9 cellular contexts compared by ENCODE assay signal in the genomic region with DNA sequence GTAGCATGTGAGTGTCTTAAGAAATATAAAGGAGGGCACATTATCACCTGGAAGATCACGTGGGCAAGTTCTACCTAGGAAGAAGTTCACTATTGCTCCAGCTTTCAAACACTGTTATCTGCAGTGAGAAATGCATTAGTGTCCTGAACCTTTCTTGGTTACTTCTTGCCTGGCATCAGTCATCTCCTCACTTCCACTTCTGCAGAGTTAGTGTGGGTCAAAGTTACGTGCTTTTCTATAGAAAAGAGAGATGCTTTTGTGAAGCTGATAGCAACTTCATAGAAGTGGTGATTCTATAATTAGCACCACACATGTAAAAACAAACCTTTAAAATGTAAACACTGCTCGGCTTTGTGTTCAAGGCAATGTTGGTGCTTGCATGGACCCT. TPM values are rescaled to one million over a fixed set of nuclear protein-coding genes. Genes with fewer than 3 reads are reported as not detected.
A peak's percentile ranks its signal among the peaks of the same experiment; 100 is the strongest.
DNase-seq lines count a peak whose midpoint lies in the region; ATAC-seq and TF ChIP-seq lines count a peak whose summit lies in the region.
"Had no signal": no experiment of that assay in that cellular context is flagged by ENCODE, and none has a peak within 500 bp of the region (broad histone marks: within the 10 kb centered on the region; RNA-seq: fewer than 3 reads in every experiment).

No MANE protein-coding gene starts in this region.

- DNase-seq in GM23248, result no peak
- no peak for DNase-seq in T-helper 17 cell
- no peak for DNase-seq in DMS114 treated with DMSO at 0.1 percent for 48 hours (lab: John Stamatoyannopoulos, UW; ENCODE audit: unreplicated experiment)
- DNase-seq in RPMI8226, result no peak
- DNase-seq: posterior cingulate gyrus had no signal

- TF ChIP-seq CTCF in gastroesophageal sphincter (IDR thresholded peaks at IDR 0.05), result no peak

- no peaks in the 10 kb centered on the region for H3K9me3 ChIP-seq in GM23248 (ENCODE audit: low read depth)
- no peaks in the 10 kb centered on the region for H3K9me3 ChIP-seq in T-helper 17 cell (ENCODE audit: control insufficient read depth, low read length, poor library complexity, severe bottlenecking)
- H3K9me3 ChIP-seq in gastroesophageal sphincter, result no peaks in the 10 kb centered on the region

- H3K27me3 ChIP-seq in GM23248 (replicated peaks; ENCODE audit: insufficient read depth) (no peaks in the 10 kb centered on the region), gastroesophageal sphincter (no peaks in the 10 kb centered on the region), rectal smooth muscle tissue (ENCODE audit: control insufficient read depth, insufficient read depth, low read length) (no peaks in the 10 kb centered on the region)

- no peak for TF ChIP-seq POLR2A in gastroesophageal sphincter (IDR thresholded peaks at IDR 0.05)

- 73 to 74% methylated on average over 3 of the region's 3 CpGs for WGBS in GM23248 (ENCODE audit: low coverage in 1 of 2, low lambda C conversion rate in 2 of 2, missing lambda C conversion rate in 2 of 2), 2 experiments
- WGBS in gastroesophageal sphincter (ENCODE audit: low coverage in 1 of 2), 2 donors, result 39 to 68% methylated on average over 2 of the region's 3 CpGs

- peak overlapping the region; percentile 82 for H3K27ac ChIP-seq in GM23248
- H3K27ac ChIP-seq in gastroesophageal sphincter, result peak overlapping the region; percentile 82 to 89 (median 85)
- H3K27ac ChIP-seq in rectal smooth muscle tissue (ENCODE audit: low read depth, low read length), result peak overlapping the region; percentile 66

- peaks cover 47% of the 10 kb centered on the region for H3K4me1 Mint-ChIP-seq in T-helper 17 cell

- H3K36me3 ChIP-seq in GM23248 (ENCODE audit: low read depth), result no peaks in the 10 kb centered on the region
- peaks cover 0 to 15% of the 10 kb centered on the region in 2 donors for H3K36me3 ChIP-seq in gastroesophageal sphincter
- H3K36me3 ChIP-seq in rectal smooth muscle tissue (ENCODE audit: control insufficient read depth, insufficient read depth, low read length), result no peaks in the 10 kb centered on the region

- no peaks in the 10 kb centered on the region for H3K9me2 ChIP-seq in GM23248 (ENCODE audit: insufficient read depth)

- H3K27ac Mint-ChIP-seq in T-helper 17 cell, result peak overlapping the region; percentile 87

- TF ChIP-seq EP300 in gastroesophageal sphincter (IDR thresholded peaks at IDR 0.05), result no peak

- no peaks in the 10 kb centered on the region for H4K20me1 ChIP-seq in GM23248 (ENCODE audit: insufficient read depth)

- peaks cover 39% of the 10 kb centered on the region for H3K4me1 ChIP-seq in GM23248 (ENCODE audit: insufficient read depth)
- H3K4me1 ChIP-seq in gastroesophageal sphincter, result peaks cover 26 to 81% (median 43%) of the 10 kb centered on the region in 3 donors
- H3K4me1 ChIP-seq in rectal smooth muscle tissue (ENCODE audit: control insufficient read depth, insufficient read depth, low read length), result peaks cover 63% of the 10 kb centered on the region

- H3F3A ChIP-seq in GM23248 (ENCODE audit: insufficient read depth), result peaks cover 62% of the 10 kb centered on the region

- ATAC-seq in T-helper 17 cell (no peak), gastroesophageal sphincter (no peak), GM18868 (IDR thresholded peaks at IDR 0.05; ENCODE audit: unreplicated experiment) (no peak), HG02884 (IDR thresholded peaks at IDR 0.05; ENCODE audit: unreplicated experiment) (no peak)

- peaks cover 7% of the 10 kb centered on the region for H3K36me3 Mint-ChIP-seq in T-helper 17 cell (ENCODE audit: low read depth)

- no peak overlapping the region for H2AFZ ChIP-seq in GM23248

- peak overlapping the region; percentile 94 for H3K4me2 ChIP-seq in GM23248 (ENCODE audit: unreplicated experiment)

- H3K27me3 Mint-ChIP-seq in T-helper 17 cell, result no peaks in the 10 kb centered on the region

- H3K79me2 ChIP-seq in GM23248 (ENCODE audit: insufficient read depth), result peaks cover 74% of the 10 kb centered on the region

- H3K4me3 ChIP-seq in GM23248 (no peak overlapping the region), gastroesophageal sphincter (no peak overlapping the region), rectal smooth muscle tissue (ENCODE audit: low read length) (no peak overlapping the region)

- no peak overlapping the region for H3K4me3 Mint-ChIP-seq in T-helper 17 cell

- in situ Hi-C loops in GM23248 (cut with MboI), result no loop called here

- H3K9ac ChIP-seq in GM23248, result no peak overlapping the region
- H3K9ac ChIP-seq in rectal smooth muscle tissue (ENCODE audit: low read length), result no peak overlapping the region

RNA-seq across cellular contexts. Expression of a gene that starts 57.2 kb away (rescaled TPM):
- total RNA-seq in GM23248 (2014; rRNA removed; shearing (Covaris generic)), result 10.0 and 13.7 TPM in 2 replicates
- polyA plus RNA-seq in GM23248 (2016; fragmentation: Nextera tagmentation; extraction: Ambion mirVana), result 83.5 and 83.9 TPM in 2 replicates
- total RNA-seq in T-helper 17 cell (10 to 100 TPM; 21.0 to 26.5 TPM), gastroesophageal sphincter (10 to 100 TPM; 33.1 to 63.7 (median 39.3) TPM)

RNA-seq across cellular contexts. Expression of a gene that starts 57.2 kb away (rescaled TPM):
- total RNA-seq in GM23248 (2014; rRNA removed; shearing (Covaris generic)), result 9.5 and 10.8 TPM in 2 replicates
- polyA plus RNA-seq in GM23248 (2016; fragmentation: Nextera tagmentation; extraction: Ambion mirVana), result 2.6 and 3.0 TPM in 2 replicates
- 1 to 10 TPM; 5.5 to 7.7 TPM for total RNA-seq in T-helper 17 cell
- 10 to 100 TPM; 11.5 to 29.6 (median 24.4) TPM for total RNA-seq in gastroesophageal sphincter
